ENCODE assay signal across 12 cellular contexts in genomic region chr6:24982231-24982630, GRCh38. TPM values are rescaled to one million over a fixed set of nuclear protein-coding genes. Genes with fewer than 3 reads are reported as not detected.
DNase-seq lines count a peak whose midpoint lies in the region; ATAC-seq and TF ChIP-seq lines count a peak whose summit lies in the region.
"Had no signal": no experiment of that assay in that cellular context is flagged by ENCODE, and none has a peak within 500 bp of the region (broad histone marks: within the 10 kb centered on the region; RNA-seq: fewer than 3 reads in every experiment).

No MANE protein-coding gene starts in this region.

- H3K79me2 ChIP-seq in GM23248 (ENCODE audit: insufficient read depth), result no peaks in the 10 kb centered on the region

- no peak for ATAC-seq in HG03097 (IDR thresholded peaks at IDR 0.05; ENCODE audit: low FRiP score, unreplicated experiment)
- ATAC-seq in right cardiac atrium, result no peak

- peak overlapping the region; percentile 39 for H3K27ac ChIP-seq in GM23248
- H3K27ac ChIP-seq in SK-N-MC, result peak overlapping the region; percentile 94
- H3K27ac ChIP-seq in stomach, result peak overlapping the region in 4 of 5 donors; percentile 65 to 85 (median 73)
- H3K27ac ChIP-seq in Peyer's patch, result no peak overlapping the region
- H3K27ac ChIP-seq in right cardiac atrium (ENCODE audit: low read length), result no peak overlapping the region

- no peaks in the 10 kb centered on the region for H3K9me2 ChIP-seq in GM23248 (ENCODE audit: insufficient read depth)

- H3K27me3 ChIP-seq in GM23248 (replicated peaks; ENCODE audit: insufficient read depth), result no peaks in the 10 kb centered on the region
- H3K27me3 ChIP-seq in stomach, result no peaks in the 10 kb centered on the region
- no peaks in the 10 kb centered on the region for H3K27me3 ChIP-seq in Peyer's patch
- no peaks in the 10 kb centered on the region for H3K27me3 ChIP-seq in right cardiac atrium (ENCODE audit: control insufficient read depth, insufficient read depth)
- H3K27me3 ChIP-seq: cardiac muscle cell had no signal

- TF ChIP-seq CTCF in fibroblast of pulmonary artery (IDR thresholded peaks at IDR 0.05; ENCODE audit: low read length, missing control alignments) (no peak), stomach (IDR thresholded peaks at IDR 0.05) (no peak), Peyer's patch (IDR thresholded peaks at IDR 0.05) (no peak)

- no peaks in the 10 kb centered on the region for H3K36me3 ChIP-seq in GM23248 (ENCODE audit: low read depth)
- no peaks in the 10 kb centered on the region for H3K36me3 ChIP-seq in SK-N-MC (ENCODE audit: insufficient read depth, low read length)
- no peaks in the 10 kb centered on the region for H3K36me3 ChIP-seq in stomach
- no peaks in the 10 kb centered on the region for H3K36me3 ChIP-seq in Peyer's patch
- H3K36me3 ChIP-seq: cardiac muscle cell had no signal

- H3K4me1 ChIP-seq in GM23248 (ENCODE audit: insufficient read depth), result peaks cover 46% of the 10 kb centered on the region
- H3K4me1 ChIP-seq in stomach, result peaks cover 0 to 37% (median 26%) of the 10 kb centered on the region in 4 donors
- no peaks in the 10 kb centered on the region for H3K4me1 ChIP-seq in Peyer's patch
- peaks cover 4% of the 10 kb centered on the region for H3K4me1 ChIP-seq in right cardiac atrium (ENCODE audit: control insufficient read depth, insufficient read depth, low read length)

- DNase-seq in GM23248 (peak; percentile 73), SK-N-MC (ENCODE audit: low read depth, low spot score) (peak; percentile 37), fibroblast of pulmonary artery (ENCODE audit: low read depth) (peak; percentile 11), stomach (no peak), Peyer's patch (no peak), right cardiac atrium (no peak)
- DNase-seq: activated CD4-positive, alpha-beta memory T cell treated with anti-CD3 and anti-CD28 coated beads for 36 hours; NCI-H1417; NCI-H524 had no signal

- H3K4me2 ChIP-seq in GM23248 (ENCODE audit: unreplicated experiment), result peak overlapping the region; percentile 51

- no peak overlapping the region for H2AFZ ChIP-seq in GM23248

- TF ChIP-seq EP300 in stomach (IDR thresholded peaks at IDR 0.05), result no peak

- H3F3A ChIP-seq in GM23248 (ENCODE audit: insufficient read depth), result peaks cover 27% of the 10 kb centered on the region

- intact Hi-C loops in stomach (cut with DNase I; ENCODE audit: low total_unique reads), result no loop called here
- intact Hi-C loops in right cardiac atrium (cut with DNase I), result no loop called here

- in situ Hi-C loops in GM23248 (cut with MboI), result no loop called here

- TF ChIP-seq POLR2A in stomach (IDR thresholded peaks at IDR 0.05) (no peak), Peyer's patch (IDR thresholded peaks at IDR 0.05) (no peak)

- H3K9me3 ChIP-seq in GM23248 (ENCODE audit: low read depth), result no peaks in the 10 kb centered on the region
- no peaks in the 10 kb centered on the region for H3K9me3 ChIP-seq in SK-N-MC (ENCODE audit: low read depth, low read length)
- H3K9me3 ChIP-seq in stomach, result no peaks in the 10 kb centered on the region
- H3K9me3 ChIP-seq in Peyer's patch, result no peaks in the 10 kb centered on the region
- no peaks in the 10 kb centered on the region for H3K9me3 ChIP-seq in right cardiac atrium (ENCODE audit: control insufficient read depth, low read length)

- H3K9ac ChIP-seq in GM23248 (no peak overlapping the region), SK-N-MC (ENCODE audit: insufficient read length) (no peak overlapping the region)

- H4K20me1 ChIP-seq in GM23248 (ENCODE audit: insufficient read depth), result no peaks in the 10 kb centered on the region

- H3K4me3 ChIP-seq in GM23248, result 0 out of 2 replicates have a peak overlapping the region, but pooled peaks have one; percentile 10
- H3K4me3 ChIP-seq in SK-N-MC, result peak overlapping the region; percentile 39
- H3K4me3 ChIP-seq in fibroblast of pulmonary artery (replicated peaks; ENCODE audit: low read depth, low read length), result no peak overlapping the region
- no peak overlapping the region for H3K4me3 ChIP-seq in stomach
- no peak overlapping the region for H3K4me3 ChIP-seq in Peyer's patch
- H3K4me3 ChIP-seq in right cardiac atrium (ENCODE audit: low read length), result no peak overlapping the region
- H3K4me3 ChIP-seq: cardiac muscle cell, smooth muscle cell had no signal

RNA-seq across cellular contexts. Expression of gene RIPOR2, which starts 46.5 kb away (rescaled TPM):
- 2.7 and 3.2 TPM in 2 replicates for total RNA-seq in GM23248 (2014; rRNA removed; shearing (Covaris generic))
- polyA plus RNA-seq in GM23248 (2016; fragmentation: Nextera tagmentation; extraction: Ambion mirVana) (3.0 and 3.3 TPM in 2 replicates), stomach (1 to 10 TPM; 2.0 to 2.6 (median 2.1) TPM), right cardiac atrium (0.59 TPM)
- total RNA-seq in stomach (10 to 100 TPM in 3 of 5 donors, 1 to 10 TPM in 1, not detected in 1; 9.4 to 19.3 (median 12.4) TPM), Peyer's patch (100 to 1,000 TPM in 1 of 4 donors, 1 to 10 TPM in 3; 3.7 to 112 (median 6.1) TPM), right cardiac atrium (1 to 10 TPM; 2.1 to 2.9 (median 2.4) TPM)

Comparison
In these comparisons a context has a peak if more than half of its experiments do, and no peak if none do; other contexts are left out.
1. DNase-seq: peak in GM23248 (single experiment), SK-N-MC (single experiment) and fibroblast of pulmonary artery (single experiment); none in stomach (single experiment), Peyer's patch (0 of 3) and right cardiac atrium (0 of 3).
2. H3K27ac ChIP-seq: peak in GM23248 (single experiment), SK-N-MC (single experiment) and stomach (4 of 5); none in Peyer's patch (0 of 4) and right cardiac atrium (single experiment).
3. H3K4me3 ChIP-seq: peak in GM23248 (single experiment) and SK-N-MC (single experiment); none in fibroblast of pulmonary artery (single experiment), stomach (0 of 4), Peyer's patch (0 of 4) and right cardiac atrium (single experiment).